ENCODE assay signal across 1 cellular context in the genomic region with DNA sequence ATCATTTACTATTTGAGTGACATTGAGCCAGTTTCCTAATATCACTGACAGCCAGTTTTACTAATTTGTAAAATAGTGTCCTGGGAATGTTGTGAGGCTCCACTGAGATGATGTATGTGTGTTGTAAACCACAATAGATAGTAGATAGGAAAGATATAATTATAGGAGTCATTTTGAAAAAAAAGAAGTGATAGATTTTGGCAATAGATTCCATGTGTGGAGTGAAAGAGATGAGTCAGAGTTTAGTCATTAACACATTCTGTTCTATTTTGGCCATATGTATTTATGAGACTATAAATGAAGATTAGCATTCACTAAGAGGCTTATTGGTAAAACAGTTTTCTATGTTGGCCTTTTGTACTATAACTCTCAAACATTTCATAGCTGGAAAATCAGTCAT.
TF ChIP-seq lines count a peak whose summit lies in the region.

No MANE protein-coding gene starts in this region.

TF ChIP-seq in IMR-90, 13 proteins besides CTCF, POLR2A, EP300 and RAD21:
- TF ChIP-seq RCOR1 (IDR thresholded peaks at IDR 0.05; ENCODE audit: insufficient replicate concordance, low read length) (no peak), CHD1 (IDR thresholded peaks at IDR 0.05; ENCODE audit: low read depth, low read length) (no peak), MAFK (IDR thresholded peaks at IDR 0.05; ENCODE audit: low read depth, low read length) (no peak), BHLHE40 (IDR thresholded peaks at IDR 0.05; ENCODE audit: low read depth, low read length) (no peak), MXI1 (IDR thresholded peaks at IDR 0.05; ENCODE audit: borderline replicate concordance, low read depth, low read length) (no peak), NFE2L2 (IDR thresholded peaks at IDR 0.05; ENCODE audit: low read depth, low read length) (no peak), CEBPB (IDR thresholded peaks at IDR 0.05; ENCODE audit: low read depth, low read length) (no peak), MAZ (IDR thresholded peaks at IDR 0.05; ENCODE audit: borderline replicate concordance, low read depth, low read length) (no peak), SMC3 (IDR thresholded peaks at IDR 0.05; ENCODE audit: low read depth, low read length) (no peak), RFX5 (IDR thresholded peaks at IDR 0.05; ENCODE audit: low read depth, low read length) (no peak), FOS (IDR thresholded peaks at IDR 0.05; ENCODE audit: low read depth, low read length) (no peak)
- TF ChIP-seq, protein P1, sequence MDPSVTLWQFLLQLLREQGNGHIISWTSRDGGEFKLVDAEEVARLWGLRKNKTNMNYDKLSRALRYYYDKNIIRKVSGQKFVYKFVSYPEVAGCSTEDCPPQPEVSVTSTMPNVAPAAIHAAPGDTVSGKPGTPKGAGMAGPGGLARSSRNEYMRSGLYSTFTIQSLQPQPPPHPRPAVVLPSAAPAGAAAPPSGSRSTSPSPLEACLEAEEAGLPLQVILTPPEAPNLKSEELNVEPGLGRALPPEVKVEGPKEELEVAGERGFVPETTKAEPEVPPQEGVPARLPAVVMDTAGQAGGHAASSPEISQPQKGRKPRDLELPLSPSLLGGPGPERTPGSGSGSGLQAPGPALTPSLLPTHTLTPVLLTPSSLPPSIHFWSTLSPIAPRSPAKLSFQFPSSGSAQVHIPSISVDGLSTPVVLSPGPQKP (IDR thresholded peaks at IDR 0.05; ENCODE audit: borderline replicate concordance, low read depth, low read length): no peak
- TF ChIP-seq, protein P2, sequence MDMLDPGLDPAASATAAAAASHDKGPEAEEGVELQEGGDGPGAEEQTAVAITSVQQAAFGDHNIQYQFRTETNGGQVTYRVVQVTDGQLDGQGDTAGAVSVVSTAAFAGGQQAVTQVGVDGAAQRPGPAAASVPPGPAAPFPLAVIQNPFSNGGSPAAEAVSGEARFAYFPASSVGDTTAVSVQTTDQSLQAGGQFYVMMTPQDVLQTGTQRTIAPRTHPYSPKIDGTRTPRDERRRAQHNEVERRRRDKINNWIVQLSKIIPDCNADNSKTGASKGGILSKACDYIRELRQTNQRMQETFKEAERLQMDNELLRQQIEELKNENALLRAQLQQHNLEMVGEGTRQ (IDR thresholded peaks at IDR 0.05; ENCODE audit: low read depth, low read length): no peak
